8 cellular contexts compared by ENCODE assay signal in genomic region chr9:105244274-105244995, GRCh38. TPM values are rescaled to one million over a fixed set of nuclear protein-coding genes. Genes with fewer than 3 reads are reported as not detected.
A peak's percentile ranks its signal among the peaks of the same experiment; 100 is the strongest.
DNase-seq lines count a peak whose midpoint lies in the region; ATAC-seq and TF ChIP-seq lines count a peak whose summit lies in the region.

SLC44A1 (plus strand) TSS chr9:105244651; CDS start chr9:105244869, 218 bp downstream.

- H3K4me2 ChIP-seq in PC-3 (ENCODE audit: low read length): peak within 1 kb of the TSS; percentile 97

- DNase-seq in DMS153 treated with DMSO at 0.1 percent for 48 hours (lab: John Stamatoyannopoulos, UW; ENCODE audit: unreplicated experiment) (peak; percentile 92), PC-3 (peak; percentile 90)
- peak; percentile 91 for DNase-seq in activated T-cell treated with anti-CD3 and anti-CD28 coated beads, Interleukin-2, amount 50 U/mL, for 4 hours
- DNase-seq in stimulated activated CD8-positive, alpha-beta memory T cell treated with anti-CD3 and anti-CD28 coated beads, Interleukin-7, amount 100 ng/mL, for 1 hour (ENCODE audit: low read depth in 2 of 2): peak; percentile 78 to 80

- ATAC-seq in GM21619 (IDR thresholded peaks at IDR 0.05; ENCODE audit: unreplicated experiment) (peak; percentile 86), PC-3 (peak; percentile 92)
- peak; percentile 90 to 93 for ATAC-seq in activated T-cell treated with anti-CD3 and anti-CD28 coated beads, Interleukin-2, amount 50 U/mL, for 4 hours

- 0 out of 2 replicates have a peak, but pooled peaks have one; percentile 17 for TF ChIP-seq EP300 in Ishikawa (IDR thresholded peaks at IDR 0.05; ENCODE audit: borderline replicate concordance)

- no peaks in the 10 kb centered on the region for H3F3A ChIP-seq in PC-3 (ENCODE audit: low read length, unreplicated experiment)

- BruUV-seq in PC-3 (replicated peaks; lab: Mats Ljungman, UMichigan): no TSS peak

- intact Hi-C loops in PC-3 (cut with micrococcal nuclease): loop anchor here (2.0 kb wide), 1 partner anchor 54 kb away; no protein-coding TSS in a partner anchor

- no peaks in the 10 kb centered on the region for H3K9me2 ChIP-seq in PC-3 (replicated peaks; ENCODE audit: low read length)

- H3K9ac ChIP-seq in PC-3 (ENCODE audit: low read length) (peak within 1 kb of the TSS; percentile 72), muscle layer of colon (ENCODE audit: low read length) (peak within 1 kb of the TSS; percentile 72)

- no peaks in the 10 kb centered on the region for H3K9me3 Mint-ChIP-seq in activated T-cell treated with anti-CD3 and anti-CD28 coated beads, Interleukin-2, amount 50 U/mL, for 4 hours

- H3K4me3 ChIP-seq in PC-3 (ENCODE audit: low read length): peak within 1 kb of the TSS; percentile 87
- H3K4me3 ChIP-seq in esophagus (ENCODE audit: low read depth in 1 of 2, low read length in 2 of 2): peak within 1 kb of the TSS; percentile 79 to 83
- peak within 1 kb of the TSS; percentile 83 to 90 for H3K4me3 ChIP-seq in muscle layer of colon (ENCODE audit: low read depth in 1 of 2, low read length in 2 of 2)

- H2AFZ ChIP-seq in PC-3 (ENCODE audit: low read length): peak within 1 kb of the TSS; percentile 98

- no peak for TF ChIP-seq CTCF in PC-3 (conservative IDR thresholded peaks at IDR 0.05; ENCODE audit: low read depth, low read length)

- peaks cover 42% of the 10 kb centered on the region for H3K79me2 ChIP-seq in PC-3 (ENCODE audit: low read length)

- peaks cover 11% of the 10 kb centered on the region for H3K4me1 ChIP-seq in PC-3 (ENCODE audit: insufficient read depth, low read length)
- no peaks in the 10 kb centered on the region for H3K4me1 ChIP-seq in esophagus (ENCODE audit: control insufficient read depth in 2 of 2, insufficient read depth in 2 of 2, low read length in 1 of 2)
- peaks cover 28% of the 10 kb centered on the region for H3K4me1 ChIP-seq in muscle layer of colon (ENCODE audit: insufficient read depth, low read length)

- TF ChIP-seq RAD21 in Ishikawa (IDR thresholded peaks at IDR 0.05; ENCODE audit: low read depth): no peak

- POLR2A ChIA-PET in PC-3 (lab: Charles Lee; ENCODE audit: unreplicated experiment): interaction anchor here (0.6 kb wide), 2 partner anchors 54 to 170 kb away, joined by 3 to 5 read pairs; no protein-coding TSS in a partner anchor

- 0% methylated on average over 55 to 102 of the region's 102 CpGs for WGBS in esophagus, 2 donors

- H3K36me3 ChIP-seq in PC-3 (ENCODE audit: low read depth, low read length) (no peaks in the 10 kb centered on the region), esophagus (ENCODE audit: control insufficient read depth in 2 of 2, insufficient read depth in 2 of 2, low read length in 1 of 2) (no peaks in the 10 kb centered on the region), muscle layer of colon (ENCODE audit: insufficient read depth, low read length) (no peaks in the 10 kb centered on the region)

- H3K27me3 ChIP-seq in PC-3 (ENCODE audit: low read length) (no peaks in the 10 kb centered on the region), esophagus (ENCODE audit: control insufficient read depth in 1 of 2, insufficient read depth in 2 of 2, low read length in 2 of 2) (no peaks in the 10 kb centered on the region), muscle layer of colon (ENCODE audit: control insufficient read depth in 1 of 2, insufficient read depth in 2 of 2, low read length in 2 of 2) (no peaks in the 10 kb centered on the region)

- peaks cover 14% of the 10 kb centered on the region for H3K4me1 Mint-ChIP-seq in activated T-cell treated with anti-CD3 and anti-CD28 coated beads, Interleukin-2, amount 50 U/mL, for 4 hours (ENCODE audit: low read depth)

- no peaks in the 10 kb centered on the region for H3K36me3 Mint-ChIP-seq in activated T-cell treated with anti-CD3 and anti-CD28 coated beads, Interleukin-2, amount 50 U/mL, for 4 hours (ENCODE audit: insufficient read depth)

- H3K4me3 Mint-ChIP-seq in activated T-cell treated with anti-CD3 and anti-CD28 coated beads, Interleukin-2, amount 50 U/mL, for 4 hours: peak within 1 kb of the TSS; percentile 89

- H3K27me3 Mint-ChIP-seq in activated T-cell treated with anti-CD3 and anti-CD28 coated beads, Interleukin-2, amount 50 U/mL, for 4 hours (ENCODE audit: low read depth): peaks cover 7% of the 10 kb centered on the region

- H4K20me1 ChIP-seq in PC-3 (ENCODE audit: low read length): no peaks in the 10 kb centered on the region

- CTCF ChIA-PET in PC-3 (lab: Charles Lee): interaction anchor here (0.5 to 0.6 kb wide), 2 partner anchors 78 to 170 kb away, joined by 5 to 6 read pairs; no protein-coding TSS in a partner anchor

- H3K27ac ChIP-seq in PC-3 (ENCODE audit: low read length) (peak within 1 kb of the TSS; percentile 48), esophagus (ENCODE audit: low read depth in 2 of 2, low read length in 1 of 2) (peak within 1 kb of the TSS; percentile 72 to 91), muscle layer of colon (ENCODE audit: low read depth, low read length) (peak within 1 kb of the TSS; percentile 91)

- no peaks in the 10 kb centered on the region for H3K9me3 ChIP-seq in PC-3 (ENCODE audit: low read length)
- no peaks in the 10 kb centered on the region for H3K9me3 ChIP-seq in esophagus (ENCODE audit: control insufficient read depth in 2 of 2, insufficient read depth in 1 of 2, low read depth in 1 of 2, low read length in 1 of 2)
- no peaks in the 10 kb centered on the region for H3K9me3 ChIP-seq in muscle layer of colon (ENCODE audit: low read length)

TF ChIP-seq in Ishikawa, 13 proteins besides CTCF, POLR2A, EP300 and RAD21:
- TF ChIP-seq NFIC (IDR thresholded peaks at IDR 0.05) (peak; percentile 79), TEAD4 (IDR thresholded peaks at IDR 0.05) (no peak), CEBPB (IDR thresholded peaks at IDR 0.05) (no peak; the same call in 1 of the 2 replicates), ZBTB7A (IDR thresholded peaks at IDR 0.05; ENCODE audit: low read depth) (no peak), FOXM1 (IDR thresholded peaks at IDR 0.05; ENCODE audit: borderline replicate concordance, low read depth) (peak; percentile 41; the same call in 1 of the 2 replicates), USF1 (IDR thresholded peaks at IDR 0.05) (peak; percentile 61), YY1 (IDR thresholded peaks at IDR 0.05; ENCODE audit: low read depth) (peak; percentile 84), EGR1 (IDR thresholded peaks at IDR 0.05) (0 out of 2 replicates have a peak, but pooled peaks have one; percentile 7), TCF12 (IDR thresholded peaks at IDR 0.05; ENCODE audit: low read depth) (peak; percentile 78), TAF1 (IDR thresholded peaks at IDR 0.05; ENCODE audit: low read depth) (peak; percentile 74), CREB1 (IDR thresholded peaks at IDR 0.05; ENCODE audit: low read depth) (no peak)
- TF ChIP-seq, protein P1, sequence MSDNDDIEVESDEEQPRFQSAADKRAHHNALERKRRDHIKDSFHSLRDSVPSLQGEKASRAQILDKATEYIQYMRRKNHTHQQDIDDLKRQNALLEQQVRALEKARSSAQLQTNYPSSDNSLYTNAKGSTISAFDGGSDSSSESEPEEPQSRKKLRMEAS (IDR thresholded peaks at IDR 0.05): peak; percentile 97
- TF ChIP-seq, protein P2, sequence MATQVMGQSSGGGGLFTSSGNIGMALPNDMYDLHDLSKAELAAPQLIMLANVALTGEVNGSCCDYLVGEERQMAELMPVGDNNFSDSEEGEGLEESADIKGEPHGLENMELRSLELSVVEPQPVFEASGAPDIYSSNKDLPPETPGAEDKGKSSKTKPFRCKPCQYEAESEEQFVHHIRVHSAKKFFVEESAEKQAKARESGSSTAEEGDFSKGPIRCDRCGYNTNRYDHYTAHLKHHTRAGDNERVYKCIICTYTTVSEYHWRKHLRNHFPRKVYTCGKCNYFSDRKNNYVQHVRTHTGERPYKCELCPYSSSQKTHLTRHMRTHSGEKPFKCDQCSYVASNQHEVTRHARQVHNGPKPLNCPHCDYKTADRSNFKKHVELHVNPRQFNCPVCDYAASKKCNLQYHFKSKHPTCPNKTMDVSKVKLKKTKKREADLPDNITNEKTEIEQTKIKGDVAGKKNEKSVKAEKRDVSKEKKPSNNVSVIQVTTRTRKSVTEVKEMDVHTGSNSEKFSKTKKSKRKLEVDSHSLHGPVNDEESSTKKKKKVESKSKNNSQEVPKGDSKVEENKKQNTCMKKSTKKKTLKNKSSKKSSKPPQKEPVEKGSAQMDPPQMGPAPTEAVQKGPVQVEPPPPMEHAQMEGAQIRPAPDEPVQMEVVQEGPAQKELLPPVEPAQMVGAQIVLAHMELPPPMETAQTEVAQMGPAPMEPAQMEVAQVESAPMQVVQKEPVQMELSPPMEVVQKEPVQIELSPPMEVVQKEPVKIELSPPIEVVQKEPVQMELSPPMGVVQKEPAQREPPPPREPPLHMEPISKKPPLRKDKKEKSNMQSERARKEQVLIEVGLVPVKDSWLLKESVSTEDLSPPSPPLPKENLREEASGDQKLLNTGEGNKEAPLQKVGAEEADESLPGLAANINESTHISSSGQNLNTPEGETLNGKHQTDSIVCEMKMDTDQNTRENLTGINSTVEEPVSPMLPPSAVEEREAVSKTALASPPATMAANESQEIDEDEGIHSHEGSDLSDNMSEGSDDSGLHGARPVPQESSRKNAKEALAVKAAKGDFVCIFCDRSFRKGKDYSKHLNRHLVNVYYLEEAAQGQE (IDR thresholded peaks at IDR 0.05; ENCODE audit: low read depth): no peak; the same call in 1 of the 2 replicates

RNA-seq across cellular contexts. Expression of gene SLC44A1, which starts in this region (rescaled TPM):
- 15.3 and 16.1 TPM in 2 replicates for total RNA-seq in PC-3 (2014; rRNA removed)
- total RNA-seq in activated T-cell treated with anti-CD3 and anti-CD28 coated beads, Interleukin-2, amount 50 U/mL, for 4 hours: 1 to 10 TPM; 4.0 to 5.4 (median 4.1) TPM
- polyA plus RNA-seq in esophagus: 1 to 10 TPM; 8.2 to 9.6 TPM

Comparison
In these comparisons a context has a peak if more than half of its experiments do, and no peak if none do; other contexts are left out.
1. Peak in every context shown above with its lines: DNase-seq, ATAC-seq, H3K4me3 ChIP-seq and H3K27ac ChIP-seq.